Comparison of ENCODE assay signal across 8 cellular contexts in the genomic region with DNA sequence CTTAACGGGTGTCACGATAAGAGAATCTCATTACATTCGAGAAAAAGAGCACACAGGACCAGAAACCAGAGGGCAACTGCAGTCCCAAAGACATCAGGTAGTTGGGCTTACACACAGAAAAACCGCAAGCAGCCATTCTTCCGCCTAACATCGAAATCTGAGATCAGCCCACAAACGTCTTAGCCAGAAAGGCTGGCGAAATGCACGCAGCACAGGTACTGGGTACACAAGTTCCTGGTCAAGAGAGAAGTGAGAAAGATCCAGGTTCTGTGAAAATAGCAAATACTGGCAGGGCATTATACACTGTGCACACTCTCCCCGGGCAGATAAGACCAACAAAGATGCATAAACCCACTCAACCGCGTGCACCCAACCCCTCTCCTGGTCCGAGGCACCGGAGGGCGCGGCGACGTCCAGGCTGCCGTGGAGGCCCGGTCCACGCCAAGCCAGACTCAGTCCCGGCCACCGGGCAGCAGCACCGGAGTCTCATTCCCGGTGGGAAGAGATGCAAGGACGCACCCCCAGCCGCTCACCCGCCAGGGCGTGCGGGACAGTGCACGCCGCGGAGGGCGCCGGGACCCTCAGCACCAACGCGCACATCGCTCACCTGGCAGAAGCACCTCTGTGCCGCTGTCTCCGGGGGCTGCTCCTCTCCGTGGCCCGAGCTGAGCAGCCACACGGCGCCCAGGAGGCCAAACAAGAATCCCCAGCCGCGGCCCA. TPM values are rescaled to one million over a fixed set of nuclear protein-coding genes. Genes with fewer than 3 reads are reported as not detected.
DNase-seq lines count a peak whose midpoint lies in the region; ATAC-seq and TF ChIP-seq lines count a peak whose summit lies in the region.

No MANE protein-coding gene starts in this region.

- peak overlapping the region; percentile 98 for H3K27ac Mint-ChIP-seq in activated CD4-positive, alpha-beta T cell treated with anti-CD3 and anti-CD28 coated beads, Interleukin-2, amount 10 ng/mL, durations not matched to agents 7 days and 5 days
- peak overlapping the region; percentile 95 for H3K27ac Mint-ChIP-seq in mesothelial cell of epicardium

- H3K27ac ChIP-seq in effector memory CD4-positive, alpha-beta T cell (ENCODE audit: insufficient read depth, low read length, poor library complexity, severe bottlenecking) = peak overlapping the region; percentile 80

- H3K4me1 ChIP-seq in effector memory CD4-positive, alpha-beta T cell (ENCODE audit: control insufficient read depth, insufficient read depth, low read length, poor library complexity, severe bottlenecking) = peaks cover 5% of the 10 kb centered on the region

- POLR2A ChIA-PET in AG04449 (lab: Yijun Ruan, JAX) = interaction anchor here (0.9 to 1.0 kb wide), 2 partner anchors 35 to 458 kb away, joined by 3 read pairs; a partner anchor contains a TSS
- POLR2A ChIA-PET in activated CD4-positive, alpha-beta T cell treated with anti-CD3 and anti-CD28 coated beads, Interleukin-2, amount 10 ng/mL, durations not matched to agents 7 days and 5 days (lab: Charles Lee) = no interaction called here

- TF ChIP-seq CTCF in AG04449 (IDR thresholded peaks at IDR 0.05; ENCODE audit: insufficient read depth, low read length, missing control alignments) (no peak), mesothelial cell of epicardium (IDR thresholded peaks at IDR 0.05; ENCODE audit: unreplicated experiment) (no peak)

- peaks cover 29% of the 10 kb centered on the region for H3K36me3 Mint-ChIP-seq in activated CD4-positive, alpha-beta T cell treated with anti-CD3 and anti-CD28 coated beads, Interleukin-2, amount 10 ng/mL, durations not matched to agents 7 days and 5 days (ENCODE audit: low read depth)
- H3K36me3 Mint-ChIP-seq in mesothelial cell of epicardium = no peaks in the 10 kb centered on the region

- peak overlapping the region; percentile 89 for H3K4me3 ChIP-seq in AG04449 (ENCODE audit: low read depth, low read length)
- peak overlapping the region; percentile 93 for H3K4me3 ChIP-seq in effector memory CD4-positive, alpha-beta T cell (ENCODE audit: insufficient read depth, low read depth, low read length, poor library complexity, severe bottlenecking)

- CTCF ChIA-PET in AG04449 (lab: Yijun Ruan, JAX) = no interaction called here
- CTCF ChIA-PET in activated CD4-positive, alpha-beta T cell treated with anti-CD3 and anti-CD28 coated beads, Interleukin-2, amount 10 ng/mL, durations not matched to agents 7 days and 5 days (lab: Charles Lee) = interaction anchor here (1.3 kb wide), 1 partner anchor 17 kb away, joined by 4 read pairs; no protein-coding TSS in a partner anchor

- no peaks in the 10 kb centered on the region for H3K36me3 ChIP-seq in effector memory CD4-positive, alpha-beta T cell (ENCODE audit: control insufficient read depth, insufficient read depth, low read length)

- H3K27me3 Mint-ChIP-seq in activated CD4-positive, alpha-beta T cell treated with anti-CD3 and anti-CD28 coated beads, Interleukin-2, amount 10 ng/mL, durations not matched to agents 7 days and 5 days = no peaks in the 10 kb centered on the region
- H3K27me3 Mint-ChIP-seq in mesothelial cell of epicardium (ENCODE audit: low read depth) = no peaks in the 10 kb centered on the region

- H3K4me3 Mint-ChIP-seq in activated CD4-positive, alpha-beta T cell treated with anti-CD3 and anti-CD28 coated beads, Interleukin-2, amount 10 ng/mL, durations not matched to agents 7 days and 5 days = peak overlapping the region; percentile 93
- peak overlapping the region; percentile 91 for H3K4me3 Mint-ChIP-seq in mesothelial cell of epicardium

- H3K4me1 Mint-ChIP-seq in activated CD4-positive, alpha-beta T cell treated with anti-CD3 and anti-CD28 coated beads, Interleukin-2, amount 10 ng/mL, durations not matched to agents 7 days and 5 days = peaks cover 44% of the 10 kb centered on the region
- peaks cover 31% of the 10 kb centered on the region for H3K4me1 Mint-ChIP-seq in mesothelial cell of epicardium

- peak; percentile 34 for ATAC-seq in GM18520 (IDR thresholded peaks at IDR 0.05; ENCODE audit: unreplicated experiment)
- ATAC-seq in HG03039 (IDR thresholded peaks at IDR 0.05; ENCODE audit: unreplicated experiment) = peak; percentile 49

- H3K27me3 ChIP-seq in effector memory CD4-positive, alpha-beta T cell (replicated peaks; ENCODE audit: control insufficient read depth, insufficient read depth, low read length, poor library complexity, severe bottlenecking) = no peaks in the 10 kb centered on the region

- DNase-seq in AG04449 (ENCODE audit: low read depth, low spot score) (no peak), NCI-H226 (peak; percentile 23), mesothelial cell of epicardium (ENCODE audit: low spot score in 2 of 2, unreplicated experiment in 2 of 2) (peak; percentile 41 to 51)
- DNase-seq in activated CD4-positive, alpha-beta T cell treated with anti-CD3 and anti-CD28 coated beads, Interleukin-2, amount 10 ng/mL, durations not matched to agents 7 days and 5 days = peak; percentile 83
- DNase-seq in effector memory CD4-positive, alpha-beta T cell = peak; percentile 40 to 49 (median 47)
- DNase-seq in stimulated activated CD8-positive, alpha-beta memory T cell treated with anti-CD3 and anti-CD28 coated beads, Interleukin-4, amount 100 ng/mL, for 48 hours = peak; percentile 71

- H3K9me3 Mint-ChIP-seq in activated CD4-positive, alpha-beta T cell treated with anti-CD3 and anti-CD28 coated beads, Interleukin-2, amount 10 ng/mL, durations not matched to agents 7 days and 5 days = no peaks in the 10 kb centered on the region
- H3K9me3 Mint-ChIP-seq in mesothelial cell of epicardium = no peaks in the 10 kb centered on the region

- H3K9me3 ChIP-seq in effector memory CD4-positive, alpha-beta T cell (ENCODE audit: control insufficient read depth, low read length) = no peaks in the 10 kb centered on the region

RNA-seq across cellular contexts. Expression of a gene that starts 0.4 kb away (rescaled TPM):
- 100 to 1,000 TPM; 134 to 155 TPM for total RNA-seq in activated CD4-positive, alpha-beta T cell treated with anti-CD3 and anti-CD28 coated beads, Interleukin-2, amount 10 ng/mL, durations not matched to agents 7 days and 5 days
- total RNA-seq in mesothelial cell of epicardium = 38.4 to 42.7 TPM (median 39.3 TPM) in 3 replicates

RNA-seq across cellular contexts. Expression of a gene that starts 12.1 kb away (rescaled TPM):
- 10 to 100 TPM; 75.4 to 85.5 TPM for total RNA-seq in activated CD4-positive, alpha-beta T cell treated with anti-CD3 and anti-CD28 coated beads, Interleukin-2, amount 10 ng/mL, durations not matched to agents 7 days and 5 days
- total RNA-seq in mesothelial cell of epicardium = 96.4 to 106 TPM (median 102 TPM) in 3 replicates

RNA-seq across cellular contexts. Expression of a gene that starts 35.0 kb away (rescaled TPM):
- 10 to 100 TPM; 20.7 to 24.4 TPM for total RNA-seq in activated CD4-positive, alpha-beta T cell treated with anti-CD3 and anti-CD28 coated beads, Interleukin-2, amount 10 ng/mL, durations not matched to agents 7 days and 5 days
- 9.5 to 11.4 TPM (median 10.1 TPM) in 3 replicates for total RNA-seq in mesothelial cell of epicardium
